9 cellular contexts compared by ENCODE assay signal in genomic region chr6:14277405-14277930, GRCh38.
DNase-seq lines count a peak whose midpoint lies in the region; ATAC-seq and TF ChIP-seq lines count a peak whose summit lies in the region.
"Had no signal": no experiment of that assay in that cellular context is flagged by ENCODE, and none has a peak within 500 bp of the region (broad histone marks: within the 10 kb centered on the region; RNA-seq: fewer than 3 reads in every experiment).

No MANE protein-coding gene starts in this region.

- no peak for DNase-seq in activated B cell treated with CpG ODN at 0.5 μM for 24 hours
- no peak for DNase-seq in stimulated activated naive CD4-positive, alpha-beta T cell treated with Interleukin-2 at 50 U/mL for 16 hours (lab: John Stamatoyannopoulos, UW)
- no peak for DNase-seq in activated CD4-positive, alpha-beta T cell treated with anti-CD3 and anti-CD28 coated beads for 48 hours
- DNase-seq: NCI-H510A, WERI-Rb-1 had no signal

- POLR2A ChIA-PET in activated B cell treated with CpG ODN at 0.5 μM for 24 hours (lab: Charles Lee): interaction anchor here (2.2 kb wide), 1 partner anchor 972 kb away, joined by 6 read pairs; no protein-coding TSS in a partner anchor

- H3K4me1 Mint-ChIP-seq in activated B cell treated with CpG ODN at 0.5 μM for 24 hours: peaks cover 82% of the 10 kb centered on the region

- peak overlapping the region; percentile 97 for H3K27ac Mint-ChIP-seq in activated B cell treated with CpG ODN at 0.5 μM for 24 hours

- peaks cover 13% of the 10 kb centered on the region for H3K36me3 Mint-ChIP-seq in activated B cell treated with CpG ODN at 0.5 μM for 24 hours (ENCODE audit: low read depth)

- H3K27me3 Mint-ChIP-seq in activated B cell treated with CpG ODN at 0.5 μM for 24 hours: no peaks in the 10 kb centered on the region

- peak overlapping the region in 13 of 21 experiments; percentile 8 to 88 (median 61) for H3K27ac ChIP-seq in skin epidermis
- H3K27ac ChIP-seq: WERI-Rb-1 had no signal

- H3K4me3 ChIP-seq in skin epidermis: no peak overlapping the region

- CTCF ChIA-PET in activated B cell treated with CpG ODN at 0.5 μM for 24 hours (lab: Charles Lee): no interaction called here

- intact Hi-C loops in activated B cell treated with CpG ODN at 0.5 μM for 24 hours (cut with micrococcal nuclease): loop anchor here (1.0 to 2.0 kb wide), 4 partner anchors 8 to 53 kb away; no protein-coding TSS in a partner anchor

- H3K9me3 Mint-ChIP-seq in activated B cell treated with CpG ODN at 0.5 μM for 24 hours: no peaks in the 10 kb centered on the region

- ATAC-seq in GM19043 (IDR thresholded peaks at IDR 0.05; ENCODE audit: low read depth, unreplicated experiment) (peak; percentile 9), HG02763 (IDR thresholded peaks at IDR 0.05; ENCODE audit: unreplicated experiment) (peak; percentile 27), activated B cell treated with CpG ODN at 0.5 μM for 24 hours (ENCODE audit: low read depth) (peak; percentile 43), HG02840 (IDR thresholded peaks at IDR 0.05; ENCODE audit: low FRiP score, unreplicated experiment) (no peak)

- no peak for TF ChIP-seq CTCF in activated B cell treated with CpG ODN at 0.5 μM for 24 hours (IDR thresholded peaks at IDR 0.05)

- H3K4me3 Mint-ChIP-seq in activated B cell treated with CpG ODN at 0.5 μM for 24 hours: peak overlapping the region; percentile 77
